In the genomic region with DNA sequence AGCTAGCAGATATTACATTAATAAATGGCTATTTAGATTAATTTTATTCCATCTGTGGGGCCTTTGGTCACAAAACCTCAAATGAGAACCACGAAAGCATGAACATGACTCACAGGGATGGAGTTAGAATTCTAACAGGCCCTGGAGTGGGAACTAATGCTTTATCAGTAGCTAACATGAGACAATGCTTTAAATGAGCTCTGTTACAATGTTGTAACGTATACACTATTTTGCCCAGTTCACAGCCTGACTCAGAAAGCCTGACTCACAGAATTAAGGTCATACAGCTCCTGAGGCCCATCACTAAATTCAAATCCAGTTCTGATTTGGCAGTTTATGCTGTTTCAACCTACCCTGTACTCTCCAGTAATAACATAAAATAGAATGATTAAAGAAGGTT, we compare ENCODE assay signal across 17 cellular contexts. TPM values are rescaled to one million over a fixed set of nuclear protein-coding genes. Genes with fewer than 3 reads are reported as not detected.
A peak's percentile ranks its signal among the peaks of the same experiment; 100 is the strongest.
DNase-seq lines count a peak whose midpoint lies in the region; FAIRE-seq and TF ChIP-seq lines count a peak whose summit lies in the region.
"Had no signal": no experiment of that assay in that cellular context is flagged by ENCODE, and none has a peak within 500 bp of the region (broad histone marks: within the 10 kb centered on the region; RNA-seq: fewer than 3 reads in every experiment).

No MANE protein-coding gene starts in this region.

- TF ChIP-seq CTCF in HFF-Myc (IDR thresholded peaks at IDR 0.05; ENCODE audit: low read depth, low read length, missing control alignments) (no peak), foreskin fibroblast (IDR thresholded peaks at IDR 0.05; ENCODE audit: low read depth, low read length) (no peak)

- DNase-seq in A172 (ENCODE audit: low spot score) (peak; percentile 81), HFF-Myc (ENCODE audit: extremely low read depth, low read depth) (peak; percentile 71), amniotic epithelial cell (ENCODE audit: low read depth) (peak; percentile 97), foreskin fibroblast (peak; percentile 88 to 90), RPMI8226 (no peak), NCI-H82 treated with DMSO at 0.1 percent for 48 hours (lab: John Stamatoyannopoulos, UW; ENCODE audit: unreplicated experiment) (no peak), GM19239 (ENCODE audit: insufficient read length, low spot score) (no peak), NCI-H2196 treated with DMSO at 0.1 percent for 48 hours (lab: John Stamatoyannopoulos, UW; ENCODE audit: unreplicated experiment) (no peak)
- DNase-seq: 8988T; activated CD4-positive, alpha-beta T cell treated with anti-CD3 and anti-CD28 coated beads, Interleukin-2, amount 50 U/mL, for 48 hours; central memory CD4-positive, alpha-beta T cell; DND-41; glutamatergic neuron; Kasumi-1; left ventricle myocardium superior; stimulated activated CD8-positive, alpha-beta memory T cell treated with anti-CD3 and anti-CD28 coated beads, Interleukin-4, amount 100 ng/mL, for 48 hours; T-helper 2 cell had no signal

- H3K4me3 ChIP-seq in HFF-Myc (replicated peaks; ENCODE audit: low read depth, low read length) (no peak overlapping the region), foreskin fibroblast (ENCODE audit: low read depth in 1 of 2, low read length in 2 of 2) (no peak overlapping the region)

- no peak for FAIRE-seq in GM19239 (lab: Jason Lieb, UNC)

RNA-seq across cellular contexts. Expression of a gene that starts 23.2 kb away (rescaled TPM):
- total RNA-seq in A172 (2014; rRNA removed; shearing (Covaris generic)) = 39.3 and 42.8 TPM in 2 replicates

Comparison
In these comparisons a context has a peak if more than half of its experiments do, and no peak if none do; other contexts are left out.
1. DNase-seq: peak in A172 (single experiment), HFF-Myc (single experiment), amniotic epithelial cell (single experiment) and foreskin fibroblast (2 of 2); none in RPMI8226 (single experiment), NCI-H82 treated with DMSO at 0.1 percent for 48 hours (single experiment), GM19239 (single experiment) and NCI-H2196 treated with DMSO at 0.1 percent for 48 hours (single experiment).